11 cellular contexts compared by ENCODE assay signal in the genomic region with DNA sequence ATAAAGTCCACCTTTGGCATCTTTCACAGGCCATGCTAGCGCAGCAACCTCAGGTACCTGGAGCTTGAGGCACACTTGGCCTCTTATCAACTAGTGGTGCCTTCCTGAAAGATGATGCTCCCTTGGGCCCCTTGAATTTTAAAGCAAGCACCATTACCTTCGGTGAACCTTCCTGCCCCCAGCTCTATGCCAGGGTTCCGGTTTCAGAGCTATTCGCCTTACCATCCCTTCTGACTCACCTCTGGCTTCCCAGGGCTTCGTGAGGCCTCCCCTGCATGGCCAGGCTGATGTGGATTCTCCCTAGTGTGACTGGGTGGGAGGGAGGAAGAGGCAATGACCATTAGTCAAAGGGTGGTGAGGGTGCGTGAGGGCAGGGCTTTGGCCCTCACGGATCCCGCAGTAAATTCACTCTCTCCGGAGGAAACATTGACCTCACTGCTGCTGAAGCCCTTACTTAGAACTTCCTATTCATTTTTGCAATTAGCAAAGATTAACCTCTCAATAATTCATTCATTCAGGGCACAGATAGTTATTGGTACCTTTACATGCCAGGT. TPM values are rescaled to one million over a fixed set of nuclear protein-coding genes. Genes with fewer than 3 reads are reported as not detected.
DNase-seq lines count a peak whose midpoint lies in the region; ATAC-seq, FAIRE-seq and TF ChIP-seq lines count a peak whose summit lies in the region.
"Had no signal": no experiment of that assay in that cellular context is flagged by ENCODE, and none has a peak within 500 bp of the region (broad histone marks: within the 10 kb centered on the region; RNA-seq: fewer than 3 reads in every experiment).

No MANE protein-coding gene starts in this region.

- POLR2A ChIA-PET in endothelial cell of umbilical vein (lab: Charles Lee): interaction anchor here (1.5 kb wide), 1 partner anchor 17 kb away, joined by 3 read pairs; no protein-coding TSS in a partner anchor

- TF ChIP-seq POLR2A in endothelial cell of umbilical vein (IDR thresholded peaks at IDR 0.05; ENCODE audit: low read depth, low read length): no peak

- CTCF ChIA-PET in endothelial cell of umbilical vein (lab: Charles Lee): interaction anchor here (0.9 to 2.2 kb wide), 8 partner anchors 10 to 63 kb away, joined by 3 to 10 read pairs (median 5); no protein-coding TSS in a partner anchor

- H2AFZ ChIP-seq in endothelial cell of umbilical vein (ENCODE audit: low read depth, low read length): no peak overlapping the region

- H3K4me3 ChIP-seq in endothelial cell of umbilical vein (replicated peaks in 1 of 3; ENCODE audit: insufficient read depth in 1 of 3, low read depth in 1 of 3, low read length in 3 of 3): no peak overlapping the region
- H3K4me3 ChIP-seq in rectal smooth muscle tissue (ENCODE audit: low read length): no peak overlapping the region

- H3K36me3 ChIP-seq in endothelial cell of umbilical vein (ENCODE audit: control insufficient read depth in 2 of 2, extremely low read depth in 1 of 2, insufficient read depth in 2 of 2, low read length in 2 of 2): no peaks in the 10 kb centered on the region
- H3K36me3 ChIP-seq in rectal smooth muscle tissue (ENCODE audit: control insufficient read depth, insufficient read depth, low read length): no peaks in the 10 kb centered on the region

- dilution Hi-C loops in endothelial cell of umbilical vein (cut with MboI; ENCODE audit: extremely low pct_ligation_motif_present, low sequenced_read_pairs): no loop called here

- no peak for TF ChIP-seq CTCF in endothelial cell of umbilical vein (IDR thresholded peaks at IDR 0.05; ENCODE audit: extremely low read depth in 1 of 2, insufficient read depth in 1 of 2, low read depth in 1 of 2, low read length in 2 of 2)

- no peak overlapping the region for H3K9ac ChIP-seq in endothelial cell of umbilical vein (replicated peaks; ENCODE audit: extremely low read depth, insufficient read depth, low read length)
- H3K9ac ChIP-seq in rectal smooth muscle tissue (ENCODE audit: low read length): no peak overlapping the region

- H3K79me2 ChIP-seq in endothelial cell of umbilical vein (ENCODE audit: control insufficient read depth, insufficient read depth, low read length): no peaks in the 10 kb centered on the region

- no peaks in the 10 kb centered on the region for H3K27me3 ChIP-seq in endothelial cell of umbilical vein (ENCODE audit: control insufficient read depth in 2 of 2, insufficient read depth in 2 of 2, low read length in 2 of 2)
- no peaks in the 10 kb centered on the region for H3K27me3 ChIP-seq in rectal smooth muscle tissue (ENCODE audit: control insufficient read depth, insufficient read depth, low read length)

- ATAC-seq in HG03025 (IDR thresholded peaks at IDR 0.05; ENCODE audit: low FRiP score, unreplicated experiment): no peak
- ATAC-seq: naive thymus-derived CD8-positive, alpha-beta T cell had no signal

- H3K4me2 ChIP-seq in endothelial cell of umbilical vein (ENCODE audit: insufficient read depth, low read length): no peak overlapping the region

- in situ Hi-C loops in Caki2 (cut with HindIII; ENCODE audit: low pct_unique_long_range_greater_than_20kb, low sequenced_read_pairs): no loop called here

- intact Hi-C loops in endothelial cell of umbilical vein (cut with micrococcal nuclease): loop anchor here (2.0 kb wide), 1 partner anchor 21 kb away; no protein-coding TSS in a partner anchor

- peaks cover 19% of the 10 kb centered on the region for H3K4me1 ChIP-seq in endothelial cell of umbilical vein (ENCODE audit: control insufficient read depth, extremely low read depth, insufficient read depth, low read length)
- peaks cover 3% of the 10 kb centered on the region for H3K4me1 ChIP-seq in rectal smooth muscle tissue (ENCODE audit: control insufficient read depth, insufficient read depth, low read length)

- no peaks in the 10 kb centered on the region for H4K20me1 ChIP-seq in endothelial cell of umbilical vein (replicated peaks; ENCODE audit: control insufficient read depth, extremely low read depth, insufficient read depth, low read length)

- H3K27ac ChIP-seq in endothelial cell of umbilical vein (ENCODE audit: insufficient read depth, low read depth, low read length) (peak overlapping the region; percentile 74), rectal smooth muscle tissue (ENCODE audit: low read depth, low read length) (peak overlapping the region; percentile 65)

- DNase-seq in Caki2 (ENCODE audit: low read depth) (peak; percentile 91), RKO (ENCODE audit: low spot score) (peak; percentile 80), endothelial cell of umbilical vein (ENCODE audit: low read depth, low spot score) (no peak), MV-4-11 (lab: John Stamatoyannopoulos, UW) (no peak), NCI-H2171 treated with DMSO at 0.1 percent for 48 hours (lab: John Stamatoyannopoulos, UW) (no peak), HUDEP-2 (lab: John Stamatoyannopoulos, UW; ENCODE audit: unreplicated experiment in 76 of 76) (no peak)
- DNase-seq: activated CD4-positive, alpha-beta T cell treated with anti-CD3 and anti-CD28 coated beads for 48 hours; naive thymus-derived CD8-positive, alpha-beta T cell; NCI-H524 treated with DMSO at 0.1 percent for 48 hours had no signal

- H3K9me1 ChIP-seq in endothelial cell of umbilical vein (replicated peaks; ENCODE audit: control insufficient read depth, extremely low read depth, insufficient read depth, low read length): no peaks in the 10 kb centered on the region

- no TSS peak for BruUV-seq in endothelial cell of umbilical vein (replicated peaks; lab: Mats Ljungman, UMichigan)

- no peaks in the 10 kb centered on the region for H3K9me3 ChIP-seq in endothelial cell of umbilical vein (replicated peaks; ENCODE audit: control insufficient read depth, insufficient read depth, low read length)

- peak; percentile 24 for FAIRE-seq in endothelial cell of umbilical vein (lab: Jason Lieb, UNC)

TF ChIP-seq in endothelial cell of umbilical vein, 7 proteins besides CTCF, POLR2A, EP300 and RAD21:
- TF ChIP-seq MYC (IDR thresholded peaks at IDR 0.05; ENCODE audit: low read depth, low read length): no peak
- TF ChIP-seq EZH2 (IDR thresholded peaks at IDR 0.05; ENCODE audit: borderline replicate concordance, low read depth, low read length, severe bottlenecking): no peak
- no peak for TF ChIP-seq FOS (IDR thresholded peaks at IDR 0.05; ENCODE audit: borderline replicate concordance, insufficient read depth, low read length)
- TF ChIP-seq POLR2AphosphoS5 (IDR thresholded peaks at IDR 0.05; ENCODE audit: insufficient read depth, low read depth, low read length): no peak
- TF ChIP-seq MAX (IDR thresholded peaks at IDR 0.05; ENCODE audit: insufficient read depth, insufficient read length): no peak
- TF ChIP-seq JUN (IDR thresholded peaks at IDR 0.05; ENCODE audit: borderline replicate concordance, insufficient read depth, insufficient read length, low read depth): no peak
- TF ChIP-seq GATA2 (IDR thresholded peaks at IDR 0.05; ENCODE audit: insufficient read depth, insufficient read length, low read depth, low read length): no peak

RNA-seq across cellular contexts. Expression of gene BHLHE40, which starts 16.3 kb away (rescaled TPM):
- 35.3 and 49.9 TPM in 2 replicates for total RNA-seq in Caki2 (2014; rRNA removed; shearing (Covaris generic); ENCODE audit: low replicate concordance)
- 40.3 and 57.4 TPM in 2 replicates for total RNA-seq in endothelial cell of umbilical vein
- 31.9 and 57.9 TPM in 2 replicates for polyA plus RNA-seq in endothelial cell of umbilical vein
- 40.4 and 45.0 TPM in 2 replicates for polyA plus RNA-seq in endothelial cell of umbilical vein (2011; cell fraction: cytosol; rRNA removed)
- polyA plus RNA-seq in endothelial cell of umbilical vein (2011; cell fraction: nucleus; rRNA removed): 232 and 244 TPM in 2 replicates
- polyA plus RNA-seq in endothelial cell of umbilical vein (2012): 77.7 and 85.4 TPM in 2 replicates
- polyA minus RNA-seq in endothelial cell of umbilical vein: 50.2 and 58.1 TPM in 2 replicates
- polyA minus RNA-seq in endothelial cell of umbilical vein (2011; cell fraction: cytosol; rRNA and poly(A)+ RNA removed): 14.3 TPM
- 117 and 162 TPM in 2 replicates for polyA minus RNA-seq in endothelial cell of umbilical vein (2011; cell fraction: nucleus; rRNA and poly(A)+ RNA removed)

Comparison
In these comparisons a context has a peak if more than half of its experiments do, and no peak if none do; other contexts are left out.
1. DNase-seq: peak in Caki2 (single experiment) and RKO (single experiment); none in endothelial cell of umbilical vein (single experiment), MV-4-11 (single experiment), NCI-H2171 treated with DMSO at 0.1 percent for 48 hours (single experiment) and HUDEP-2 (0 of 76).